Comparison of ENCODE assay signal across 29 cellular contexts in genomic region chr10:76002262-76002854, GRCh38.
"Had no signal": no experiment of that assay in that cellular context is flagged by ENCODE, and none has a peak within 500 bp of the region (broad histone marks: within the 10 kb centered on the region; RNA-seq: fewer than 3 reads in every experiment).

No MANE protein-coding gene starts in this region.

- H2AFZ ChIP-seq: neural progenitor cell, parathyroid adenoma had no signal

- DNase-seq: naive thymus-derived CD8-positive, alpha-beta T cell; nephron progenitor cell; occipital lobe; ovary; posterior cingulate gyrus; psoas muscle; right cardiac atrium; right lobe of liver; sigmoid colon; small intestine; stimulated activated CD4-positive, alpha-beta T cell treated with anti-CD3 and anti-CD28 coated beads, Interleukin-15, amount 100 ng/mL, for 24 hours; stimulated activated CD4-positive, alpha-beta T cell treated with anti-CD3 and anti-CD28 coated beads, Interleukin-2, amount 100 ng/mL, for 24 hours; stimulated activated CD4-positive, alpha-beta T cell treated with anti-CD3 and anti-CD28 coated beads, Interleukin-2, amount 100 ng/mL, for 48 hours; stimulated activated CD4-positive, alpha-beta T cell treated with anti-CD3 and anti-CD28 coated beads, Interleukin-4, amount 100 ng/mL, for 24 hours; stimulated activated naive B cell treated with anti-CD40 and anti-IgM and Interleukin-4, amounts not matched to agents 10 μg/mL and 1 μg/mL and 100 μg/mL, for 72 hours; stimulated activated naive CD4-positive, alpha-beta T cell treated with Interleukin-2 at 50 U/mL for 16 hours; stomach; thyroid gland; transverse colon; upper lobe of right lung had no signal

- H3K4me1 Mint-ChIP-seq: naive thymus-derived CD8-positive, alpha-beta T cell; stimulated activated effector memory CD8-positive, alpha-beta T cell treated with anti-CD3 and anti-CD28 coated beads, Interleukin-12 subunit alpha, Interleukin-12 subunit beta, amount 100 ng/mL, for 72 hours; stimulated activated naive B cell treated with anti-CD40 and anti-IgM and Interleukin-4, amounts not matched to agents 10 μg/mL and 1 μg/mL and 100 μg/mL, for 72 hours had no signal

- H3K36me3 Mint-ChIP-seq: naive thymus-derived CD8-positive, alpha-beta T cell; natural killer cell treated with Interleukin-12 subunit alpha and Interleukin-12 subunit beta and Interleukin-15 and Interleukin-18, amount 100 ng/mL, for 72 hours; neural progenitor cell; stimulated activated effector memory CD8-positive, alpha-beta T cell treated with anti-CD3 and anti-CD28 coated beads, Interleukin-12 subunit alpha, Interleukin-12 subunit beta, amount 100 ng/mL, for 72 hours; stimulated activated naive B cell treated with anti-CD40 and anti-IgM and Interleukin-4, amounts not matched to agents 10 μg/mL and 1 μg/mL and 100 μg/mL, for 72 hours; type B pancreatic cell had no signal

- H3K9me3 Mint-ChIP-seq: naive thymus-derived CD8-positive, alpha-beta T cell; natural killer cell treated with Interleukin-12 subunit alpha and Interleukin-12 subunit beta and Interleukin-15 and Interleukin-18, amount 100 ng/mL, for 72 hours; stimulated activated naive B cell treated with anti-CD40 and anti-IgM and Interleukin-4, amounts not matched to agents 10 μg/mL and 1 μg/mL and 100 μg/mL, for 72 hours; stimulated activated naive CD8-positive, alpha-beta T cell treated with anti-CD3 and anti-CD28 coated beads, Interleukin-15, Interleukin-2, amounts not matched to agents 100 ng/mL and 50 ng/mL, for 24 hours; type B pancreatic cell had no signal

- H3K27me3 ChIP-seq: neural progenitor cell, ovary, right lobe of liver, sigmoid colon, stomach, thyroid gland, transverse colon, upper lobe of right lung, vagina had no signal

- ATAC-seq: naive thymus-derived CD8-positive, alpha-beta T cell; natural killer cell treated with Interleukin-12 subunit alpha and Interleukin-12 subunit beta and Interleukin-15 and Interleukin-18, amount 100 ng/mL, for 72 hours; psoas muscle; right cardiac atrium; right lobe of liver; stimulated activated effector memory CD8-positive, alpha-beta T cell treated with anti-CD3 and anti-CD28 coated beads, Interleukin-12 subunit alpha, Interleukin-12 subunit beta, amount 100 ng/mL, for 72 hours; stimulated activated naive B cell treated with anti-CD40 and anti-IgM and Interleukin-4, amounts not matched to agents 10 μg/mL and 1 μg/mL and 100 μg/mL, for 72 hours; upper lobe of right lung had no signal

- H3K9ac ChIP-seq: neural progenitor cell, parathyroid adenoma had no signal

- H3K27ac ChIP-seq: neural progenitor cell, ovary, parathyroid adenoma, psoas muscle, right lobe of liver, sigmoid colon, stomach, thoracic aorta, thyroid gland, transverse colon, upper lobe of right lung, vagina had no signal

- H3K4me3 ChIP-seq: neural progenitor cell, ovary, psoas muscle, right lobe of liver, sigmoid colon, stomach, thoracic aorta, thyroid gland, transverse colon, upper lobe of right lung, vagina had no signal

- H3K4me1 ChIP-seq: parathyroid adenoma, psoas muscle, right lobe of liver, sigmoid colon, stomach, thyroid gland, transverse colon, upper lobe of right lung, vagina had no signal

- H3K36me3 ChIP-seq: neural progenitor cell, ovary, right lobe of liver, sigmoid colon, stomach, thoracic aorta, thyroid gland, transverse colon, upper lobe of right lung, vagina had no signal

- H3K9me3 ChIP-seq: ovary, psoas muscle, right lobe of liver, sigmoid colon, stomach, thoracic aorta, thyroid gland, transverse colon, upper lobe of right lung, vagina had no signal

- H3K4me3 Mint-ChIP-seq: naive thymus-derived CD8-positive, alpha-beta T cell; natural killer cell treated with Interleukin-12 subunit alpha and Interleukin-12 subunit beta and Interleukin-15 and Interleukin-18, amount 100 ng/mL, for 72 hours; nephron progenitor cell; neural progenitor cell; stimulated activated effector memory CD8-positive, alpha-beta T cell treated with anti-CD3 and anti-CD28 coated beads, Interleukin-12 subunit alpha, Interleukin-12 subunit beta, amount 100 ng/mL, for 72 hours; stimulated activated naive B cell treated with anti-CD40 and anti-IgM and Interleukin-4, amounts not matched to agents 10 μg/mL and 1 μg/mL and 100 μg/mL, for 72 hours; stimulated activated naive CD8-positive, alpha-beta T cell treated with anti-CD3 and anti-CD28 coated beads, Interleukin-15, Interleukin-2, amounts not matched to agents 100 ng/mL and 50 ng/mL, for 24 hours; type B pancreatic cell had no signal

- H3K27me3 Mint-ChIP-seq: stimulated activated naive B cell treated with anti-CD40 and anti-IgM and Interleukin-4, amounts not matched to agents 10 μg/mL and 1 μg/mL and 100 μg/mL, for 72 hours; stimulated activated naive CD8-positive, alpha-beta T cell treated with anti-CD3 and anti-CD28 coated beads, Interleukin-15, Interleukin-2, amounts not matched to agents 100 ng/mL and 50 ng/mL, for 24 hours had no signal

- H3K79me2 ChIP-seq: parathyroid adenoma had no signal

- H3K4me2 ChIP-seq: neural progenitor cell had no signal

- H3K27ac Mint-ChIP-seq: naive thymus-derived CD8-positive, alpha-beta T cell; natural killer cell treated with Interleukin-12 subunit alpha and Interleukin-12 subunit beta and Interleukin-15 and Interleukin-18, amount 100 ng/mL, for 72 hours; nephron progenitor cell; neural progenitor cell; progenitor cell of endocrine pancreas; stimulated activated effector memory CD8-positive, alpha-beta T cell treated with anti-CD3 and anti-CD28 coated beads, Interleukin-12 subunit alpha, Interleukin-12 subunit beta, amount 100 ng/mL, for 72 hours; stimulated activated naive B cell treated with anti-CD40 and anti-IgM and Interleukin-4, amounts not matched to agents 10 μg/mL and 1 μg/mL and 100 μg/mL, for 72 hours; stimulated activated naive CD8-positive, alpha-beta T cell treated with anti-CD3 and anti-CD28 coated beads, Interleukin-15, Interleukin-2, amounts not matched to agents 100 ng/mL and 50 ng/mL, for 24 hours; type B pancreatic cell had no signal
